ENCODE assay signal across 12 cellular contexts in the genomic region with DNA sequence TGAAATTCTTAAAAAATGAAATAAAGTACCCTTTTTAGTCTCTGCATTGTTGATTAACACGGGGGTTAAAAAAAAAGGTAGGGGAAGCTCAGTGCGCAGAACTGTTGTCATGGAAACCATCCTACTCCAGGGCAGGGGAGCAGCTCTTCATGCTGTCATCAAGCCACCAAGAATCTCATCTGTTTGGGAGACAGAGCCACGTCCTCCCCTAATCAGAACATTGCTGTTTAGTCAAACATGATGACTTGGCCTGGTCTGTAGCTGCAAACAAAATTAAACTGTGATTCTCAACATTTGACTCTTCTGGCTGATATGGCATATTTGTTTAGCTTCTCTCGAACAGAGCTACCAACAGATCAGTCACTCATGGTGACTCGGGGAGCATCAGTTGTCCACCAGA.
DNase-seq lines count a peak whose midpoint lies in the region; ATAC-seq and TF ChIP-seq lines count a peak whose summit lies in the region.
"Had no signal": no experiment of that assay in that cellular context is flagged by ENCODE, and none has a peak within 500 bp of the region (broad histone marks: within the 10 kb centered on the region; RNA-seq: fewer than 3 reads in every experiment).

No MANE protein-coding gene starts in this region.

- no peak for TF ChIP-seq POLR2A in suprapubic skin (IDR thresholded peaks at IDR 0.05)

- TF ChIP-seq EP300 in suprapubic skin (IDR thresholded peaks at IDR 0.05): no peak

- ATAC-seq in activated T-cell treated with anti-CD3 and anti-CD28 coated beads, Interleukin-2, amount 50 U/mL, for 4 hours: peak; percentile 57 to 59
- ATAC-seq in HG03097 (IDR thresholded peaks at IDR 0.05; ENCODE audit: low FRiP score, unreplicated experiment): no peak
- ATAC-seq: Panc1 had no signal

- no peaks in the 10 kb centered on the region for H3K27me3 ChIP-seq in layer of hippocampus (ENCODE audit: control insufficient read depth, insufficient read depth, low read length)
- no peaks in the 10 kb centered on the region for H3K27me3 ChIP-seq in suprapubic skin

- H3K9me3 Mint-ChIP-seq in activated T-cell treated with anti-CD3 and anti-CD28 coated beads, Interleukin-2, amount 50 U/mL, for 4 hours: no peaks in the 10 kb centered on the region

- no peaks in the 10 kb centered on the region for H3K9me3 ChIP-seq in suprapubic skin

- H3K27ac ChIP-seq in layer of hippocampus (ENCODE audit: low read depth, low read length) (peak overlapping the region; percentile 1), suprapubic skin (peak overlapping the region; percentile 61)

- no peak for TF ChIP-seq CTCF in suprapubic skin (IDR thresholded peaks at IDR 0.05)

- H3K4me1 Mint-ChIP-seq in activated T-cell treated with anti-CD3 and anti-CD28 coated beads, Interleukin-2, amount 50 U/mL, for 4 hours (ENCODE audit: low read depth): peaks cover 87% of the 10 kb centered on the region

- H3K36me3 ChIP-seq in suprapubic skin: peaks cover 4% of the 10 kb centered on the region

- H3K36me3 Mint-ChIP-seq in activated T-cell treated with anti-CD3 and anti-CD28 coated beads, Interleukin-2, amount 50 U/mL, for 4 hours (ENCODE audit: insufficient read depth): peaks cover 41% of the 10 kb centered on the region

- H3K27me3 Mint-ChIP-seq in activated T-cell treated with anti-CD3 and anti-CD28 coated beads, Interleukin-2, amount 50 U/mL, for 4 hours (ENCODE audit: low read depth): no peaks in the 10 kb centered on the region

- no peak overlapping the region for H3K4me3 ChIP-seq in suprapubic skin
- H3K4me3 ChIP-seq: lung had no signal

- peak; percentile 74 for DNase-seq in activated effector memory CD4-positive, alpha-beta T cell treated with anti-CD3 and anti-CD28 coated beads, Interleukin-2, amount 50 U/mL, for 16 hours
- no peak for DNase-seq in activated effector memory CD4-positive, alpha-beta T cell treated with Interleukin-2 at 50 U/mL for 16 hours
- DNase-seq in activated T-cell treated with anti-CD3 and anti-CD28 coated beads, Interleukin-2, amount 50 U/mL, for 4 hours: no peak
- no peak for DNase-seq in suprapubic skin (ENCODE audit: low spot score in 2 of 2)
- DNase-seq in NCI-H2081 (lab: John Stamatoyannopoulos, UW): no peak
- DNase-seq in A172 (ENCODE audit: low spot score): no peak
- DNase-seq: COR-L47; stimulated activated CD4-positive, alpha-beta T cell treated with anti-CD3 and anti-CD28 coated beads, Interleukin-2, amount 100 ng/mL, for 24 hours had no signal

- H3K4me3 Mint-ChIP-seq in activated T-cell treated with anti-CD3 and anti-CD28 coated beads, Interleukin-2, amount 50 U/mL, for 4 hours: peak overlapping the region; percentile 39

- 58% methylated on average over 5 of the region's 5 CpGs for WGBS in suprapubic skin

- peaks cover 86% of the 10 kb centered on the region for H3K4me1 ChIP-seq in suprapubic skin
